ENCODE assay signal across 1 cellular context in genomic region chr14:49770212-49770817, GRCh38.
TF ChIP-seq lines count a peak whose summit lies in the region.

No MANE protein-coding gene starts in this region.

TF ChIP-seq in HepG2, 621 proteins besides CTCF, POLR2A, EP300 and RAD21 (continued from another document and continues in another):
- TF ChIP-seq SKI (IDR thresholded peaks at IDR 0.05; ENCODE audit: partially characterized antibody) (peak; percentile 90), ZBTB4 (CRISPR knock-in tag; IDR thresholded peaks at IDR 0.05; ENCODE audit: borderline replicate concordance) (no peak), ZNF747 (CRISPR knock-in tag; IDR thresholded peaks at IDR 0.05; ENCODE audit: borderline replicate concordance) (peak; percentile 59; the same call in 1 of the 2 replicates), ZBTB46 (CRISPR knock-in tag; IDR thresholded peaks at IDR 0.05; ENCODE audit: borderline replicate concordance) (no peak), ELF4 (CRISPR knock-in tag; IDR thresholded peaks at IDR 0.05; ENCODE audit: borderline replicate concordance) (peak; percentile 67), ZMYM4 (CRISPR knock-in tag; IDR thresholded peaks at IDR 0.05) (peak; percentile 72), ARID5B (CRISPR knock-in tag; IDR thresholded peaks at IDR 0.05) (peak; percentile 92), ZC3H4 (CRISPR knock-in tag; IDR thresholded peaks at IDR 0.05; ENCODE audit: borderline replicate concordance) (peak; percentile 86; the same call in 1 of the 2 replicates), ZNF331 (CRISPR knock-in tag; IDR thresholded peaks at IDR 0.05) (peak; percentile 82), GTF3A (CRISPR knock-in tag; conservative IDR thresholded peaks at IDR 0.05) (peak; percentile 48; the same call in 1 of the 2 replicates), ZFP90 (CRISPR knock-in tag; IDR thresholded peaks at IDR 0.05; ENCODE audit: borderline replicate concordance) (no peak), KAT7 (CRISPR knock-in tag; IDR thresholded peaks at IDR 0.05; ENCODE audit: borderline replicate concordance) (peak; percentile 78), PAXIP1 (CRISPR knock-in tag; conservative IDR thresholded peaks at IDR 0.05) (peak; percentile 99), ZNF574 (CRISPR knock-in tag; IDR thresholded peaks at IDR 0.05) (peak; percentile 67), NPAS2 (CRISPR knock-in tag; IDR thresholded peaks at IDR 0.05; ENCODE audit: borderline replicate concordance) (no peak), GATAD2A (CRISPR knock-in tag; IDR thresholded peaks at IDR 0.05) (peak; percentile 91), ZNF879 (CRISPR knock-in tag; IDR thresholded peaks at IDR 0.05) (no peak), NFAT5 (CRISPR knock-in tag; IDR thresholded peaks at IDR 0.05) (no peak), HHEX (CRISPR knock-in tag; IDR thresholded peaks at IDR 0.05) (peak; percentile 56; the same call in 1 of the 2 replicates), TFAP4 (IDR thresholded peaks at IDR 0.05; ENCODE audit: borderline replicate concordance, low read depth) (peak; percentile 52; the same call in 1 of the 2 replicates), SNRNP70 (IDR thresholded peaks at IDR 0.05; ENCODE audit: low read depth, low read length) (no peak), RBM22 (optimal IDR thresholded peaks at IDR 0.05; ENCODE audit: low read length) (peak; percentile 66), TRIM22 (IDR thresholded peaks at IDR 0.05) (no peak), TIGD3 (CRISPR knock-in tag; IDR thresholded peaks at IDR 0.05; ENCODE audit: borderline replicate concordance) (no peak)
